ENCODE assay signal across 1 cellular context in the genomic region with DNA sequence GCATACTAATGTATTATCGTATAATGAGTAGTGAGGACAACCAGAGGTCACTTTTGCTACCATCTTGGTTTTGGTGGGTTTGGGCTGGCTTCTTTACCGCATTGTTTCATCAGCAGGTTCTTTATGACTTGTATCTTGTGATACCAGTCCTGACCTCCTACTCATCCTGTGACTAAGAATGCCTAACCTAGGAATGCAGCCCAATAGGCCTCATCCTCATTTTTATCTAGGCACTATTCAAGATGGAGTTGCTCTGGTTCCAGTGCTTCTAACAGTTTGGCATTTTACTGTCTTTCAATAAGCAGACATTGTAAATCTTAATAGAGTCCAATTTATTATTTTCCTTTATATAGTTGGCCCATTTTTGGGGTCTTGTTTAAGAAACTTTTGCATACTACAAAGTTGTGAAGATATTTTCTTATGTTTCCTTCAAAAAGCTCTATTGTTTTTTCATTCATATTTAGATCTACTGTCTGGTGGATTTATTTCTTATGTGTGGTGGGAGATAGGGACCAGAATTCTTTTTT.
TF ChIP-seq lines count a peak whose summit lies in the region.

No MANE protein-coding gene starts in this region.

TF ChIP-seq in K562, 482 proteins besides CTCF, POLR2A, EP300 and RAD21 (continued from another document and continues in another):
- TF ChIP-seq, protein P1, sequence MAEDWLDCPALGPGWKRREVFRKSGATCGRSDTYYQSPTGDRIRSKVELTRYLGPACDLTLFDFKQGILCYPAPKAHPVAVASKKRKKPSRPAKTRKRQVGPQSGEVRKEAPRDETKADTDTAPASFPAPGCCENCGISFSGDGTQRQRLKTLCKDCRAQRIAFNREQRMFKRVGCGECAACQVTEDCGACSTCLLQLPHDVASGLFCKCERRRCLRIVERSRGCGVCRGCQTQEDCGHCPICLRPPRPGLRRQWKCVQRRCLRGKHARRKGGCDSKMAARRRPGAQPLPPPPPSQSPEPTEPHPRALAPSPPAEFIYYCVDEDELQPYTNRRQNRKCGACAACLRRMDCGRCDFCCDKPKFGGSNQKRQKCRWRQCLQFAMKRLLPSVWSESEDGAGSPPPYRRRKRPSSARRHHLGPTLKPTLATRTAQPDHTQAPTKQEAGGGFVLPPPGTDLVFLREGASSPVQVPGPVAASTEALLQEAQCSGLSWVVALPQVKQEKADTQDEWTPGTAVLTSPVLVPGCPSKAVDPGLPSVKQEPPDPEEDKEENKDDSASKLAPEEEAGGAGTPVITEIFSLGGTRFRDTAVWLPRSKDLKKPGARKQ (CRISPR knock-in tag; IDR thresholded peaks at IDR 0.05) = peak; percentile 79; the same call in 1 of the 2 replicates
- TF ChIP-seq ETV1 (tag; conservative IDR thresholded peaks at IDR 0.05; ENCODE audit: low read depth) (peak; percentile 83), MEF2D (tag; conservative IDR thresholded peaks at IDR 0.05; ENCODE audit: low read depth) (peak; percentile 98), ZBTB11 (CRISPR knock-in tag; IDR thresholded peaks at IDR 0.05) (peak in 1 of 3 experiments; percentile 83; a peak in 2 of 6 replicates), ZNF23 (CRISPR knock-in tag; IDR thresholded peaks at IDR 0.05) (0 out of 2 replicates have a peak, but pooled peaks have one; percentile 34), STAT6 (CRISPR knock-in tag; IDR thresholded peaks at IDR 0.05) (no peak), TRIM24 (IDR thresholded peaks at IDR 0.05) (peak; percentile 31 to 48; a peak in 2 of 4 replicates), ZNF76 (CRISPR knock-in tag; IDR thresholded peaks at IDR 0.05; ENCODE audit: borderline replicate concordance) (peak; percentile 96), ZNF77 (CRISPR knock-in tag; IDR thresholded peaks at IDR 0.05) (no peak), ZNF644 (tag; IDR thresholded peaks at IDR 0.05; ENCODE audit: low read depth) (peak; percentile 97), IRF9 (tag; IDR thresholded peaks at IDR 0.05) (peak; percentile 97), JUND (IDR thresholded peaks at IDR 0.05; ENCODE audit: borderline replicate concordance, low read depth, low read length) (no peak), JUND (tag; IDR thresholded peaks at IDR 0.05; ENCODE audit: borderline replicate concordance, low read depth, low read length) (peak; percentile 50; the same call in 2 of the 3 replicates), HINFP (tag; conservative IDR thresholded peaks at IDR 0.05; ENCODE audit: low read depth) (peak; percentile 90), ZNF212 (CRISPR knock-in tag; IDR thresholded peaks at IDR 0.05) (peak; percentile 82; the same call in 1 of the 2 replicates), GABPB2 (CRISPR knock-in tag; conservative IDR thresholded peaks at IDR 0.05) (0 out of 2 replicates have a peak, but pooled peaks have one; percentile 44), PTRF (tag; IDR thresholded peaks at IDR 0.05) (peak; percentile 96), TARDBP (IDR thresholded peaks at IDR 0.05) (no peak), GTF2F1 (IDR thresholded peaks at IDR 0.05; ENCODE audit: low read depth, low read length) (no peak), ZNF584 (CRISPR knock-in tag; IDR thresholded peaks at IDR 0.05; ENCODE audit: low read depth) (peak; percentile 99), POU5F1 (IDR thresholded peaks at IDR 0.05; ENCODE audit: borderline replicate concordance, low read depth, low read length, partially characterized antibody) (no peak), HSF4 (CRISPR knock-in tag; IDR thresholded peaks at IDR 0.05; ENCODE audit: borderline replicate concordance) (peak; percentile 91; the same call in 1 of the 2 replicates), ZFP1 (CRISPR knock-in tag; IDR thresholded peaks at IDR 0.05) (peak; percentile 57; the same call in 1 of the 2 replicates), LCOR (CRISPR knock-in tag; IDR thresholded peaks at IDR 0.05) (no peak), ARID1B (IDR thresholded peaks at IDR 0.05) (peak; percentile 53; the same call in 1 of the 2 replicates), NFXL1 (CRISPR knock-in tag; IDR thresholded peaks at IDR 0.05) (peak; percentile 99), IFI16 (CRISPR knock-in tag; IDR thresholded peaks at IDR 0.05) (peak; percentile 89)
- TF ChIP-seq, protein P2, sequence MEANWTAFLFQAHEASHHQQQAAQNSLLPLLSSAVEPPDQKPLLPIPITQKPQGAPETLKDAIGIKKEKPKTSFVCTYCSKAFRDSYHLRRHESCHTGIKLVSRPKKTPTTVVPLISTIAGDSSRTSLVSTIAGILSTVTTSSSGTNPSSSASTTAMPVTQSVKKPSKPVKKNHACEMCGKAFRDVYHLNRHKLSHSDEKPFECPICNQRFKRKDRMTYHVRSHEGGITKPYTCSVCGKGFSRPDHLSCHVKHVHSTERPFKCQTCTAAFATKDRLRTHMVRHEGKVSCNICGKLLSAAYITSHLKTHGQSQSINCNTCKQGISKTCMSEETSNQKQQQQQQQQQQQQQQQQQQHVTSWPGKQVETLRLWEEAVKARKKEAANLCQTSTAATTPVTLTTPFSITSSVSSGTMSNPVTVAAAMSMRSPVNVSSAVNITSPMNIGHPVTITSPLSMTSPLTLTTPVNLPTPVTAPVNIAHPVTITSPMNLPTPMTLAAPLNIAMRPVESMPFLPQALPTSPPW (CRISPR knock-in tag; IDR thresholded peaks at IDR 0.05) = peak; percentile 70
- TF ChIP-seq, protein P3, sequence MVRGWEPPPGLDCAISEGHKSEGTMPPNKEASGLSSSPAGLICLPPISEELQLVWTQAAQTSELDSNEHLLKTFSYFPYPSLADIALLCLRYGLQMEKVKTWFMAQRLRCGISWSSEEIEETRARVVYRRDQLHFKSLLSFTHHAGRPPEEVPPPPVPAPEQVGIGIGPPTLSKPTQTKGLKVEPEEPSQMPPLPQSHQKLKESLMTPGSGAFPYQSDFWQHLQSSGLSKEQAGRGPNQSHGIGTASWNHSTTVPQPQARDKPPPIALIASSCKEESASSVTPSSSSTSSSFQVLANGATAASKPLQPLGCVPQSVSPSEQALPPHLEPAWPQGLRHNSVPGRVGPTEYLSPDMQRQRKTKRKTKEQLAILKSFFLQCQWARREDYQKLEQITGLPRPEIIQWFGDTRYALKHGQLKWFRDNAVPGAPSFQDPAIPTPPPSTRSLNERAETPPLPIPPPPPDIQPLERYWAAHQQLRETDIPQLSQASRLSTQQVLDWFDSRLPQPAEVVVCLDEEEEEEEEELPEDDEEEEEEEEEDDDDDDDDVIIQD (CRISPR knock-in tag; IDR thresholded peaks at IDR 0.05) = 0 out of 2 replicates have a peak, but pooled peaks have one; percentile 68
- TF ChIP-seq, protein P4, sequence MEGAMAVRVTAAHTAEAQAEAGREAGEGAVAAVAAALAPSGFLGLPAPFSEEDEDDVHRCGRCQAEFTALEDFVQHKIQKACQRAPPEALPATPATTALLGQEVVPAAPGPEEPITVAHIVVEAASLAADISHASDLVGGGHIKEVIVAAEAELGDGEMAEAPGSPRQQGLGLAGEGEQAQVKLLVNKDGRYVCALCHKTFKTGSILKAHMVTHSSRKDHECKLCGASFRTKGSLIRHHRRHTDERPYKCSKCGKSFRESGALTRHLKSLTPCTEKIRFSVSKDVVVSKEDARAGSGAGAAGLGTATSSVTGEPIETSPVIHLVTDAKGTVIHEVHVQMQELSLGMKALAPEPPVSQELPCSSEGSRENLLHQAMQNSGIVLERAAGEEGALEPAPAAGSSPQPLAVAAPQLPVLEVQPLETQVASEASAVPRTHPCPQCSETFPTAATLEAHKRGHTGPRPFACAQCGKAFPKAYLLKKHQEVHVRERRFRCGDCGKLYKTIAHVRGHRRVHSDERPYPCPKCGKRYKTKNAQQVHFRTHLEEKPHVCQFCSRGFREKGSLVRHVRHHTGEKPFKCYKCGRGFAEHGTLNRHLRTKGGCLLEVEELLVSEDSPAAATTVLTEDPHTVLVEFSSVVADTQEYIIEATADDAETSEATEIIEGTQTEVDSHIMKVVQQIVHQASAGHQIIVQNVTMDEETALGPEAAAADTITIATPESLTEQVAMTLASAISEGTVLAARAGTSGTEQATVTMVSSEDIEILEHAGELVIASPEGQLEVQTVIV (CRISPR knock-in tag; IDR thresholded peaks at IDR 0.05; ENCODE audit: borderline replicate concordance) = peak; percentile 83
- TF ChIP-seq, protein P5, sequence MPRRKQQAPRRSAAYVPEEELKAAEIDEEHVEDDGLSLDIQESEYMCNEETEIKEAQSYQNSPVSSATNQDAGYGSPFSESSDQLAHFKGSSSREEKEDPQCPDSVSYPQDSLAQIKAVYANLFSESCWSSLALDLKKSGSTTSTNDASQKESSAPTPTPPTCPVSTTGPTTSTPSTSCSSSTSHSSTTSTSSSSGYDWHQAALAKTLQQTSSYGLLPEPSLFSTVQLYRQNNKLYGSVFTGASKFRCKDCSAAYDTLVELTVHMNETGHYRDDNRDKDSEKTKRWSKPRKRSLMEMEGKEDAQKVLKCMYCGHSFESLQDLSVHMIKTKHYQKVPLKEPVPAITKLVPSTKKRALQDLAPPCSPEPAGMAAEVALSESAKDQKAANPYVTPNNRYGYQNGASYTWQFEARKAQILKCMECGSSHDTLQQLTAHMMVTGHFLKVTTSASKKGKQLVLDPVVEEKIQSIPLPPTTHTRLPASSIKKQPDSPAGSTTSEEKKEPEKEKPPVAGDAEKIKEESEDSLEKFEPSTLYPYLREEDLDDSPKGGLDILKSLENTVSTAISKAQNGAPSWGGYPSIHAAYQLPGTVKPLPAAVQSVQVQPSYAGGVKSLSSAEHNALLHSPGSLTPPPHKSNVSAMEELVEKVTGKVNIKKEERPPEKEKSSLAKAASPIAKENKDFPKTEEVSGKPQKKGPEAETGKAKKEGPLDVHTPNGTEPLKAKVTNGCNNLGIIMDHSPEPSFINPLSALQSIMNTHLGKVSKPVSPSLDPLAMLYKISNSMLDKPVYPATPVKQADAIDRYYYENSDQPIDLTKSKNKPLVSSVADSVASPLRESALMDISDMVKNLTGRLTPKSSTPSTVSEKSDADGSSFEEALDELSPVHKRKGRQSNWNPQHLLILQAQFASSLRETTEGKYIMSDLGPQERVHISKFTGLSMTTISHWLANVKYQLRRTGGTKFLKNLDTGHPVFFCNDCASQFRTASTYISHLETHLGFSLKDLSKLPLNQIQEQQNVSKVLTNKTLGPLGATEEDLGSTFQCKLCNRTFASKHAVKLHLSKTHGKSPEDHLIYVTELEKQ (CRISPR knock-in tag; IDR thresholded peaks at IDR 0.05) = peak; percentile 97
